13 cellular contexts compared by ENCODE assay signal in the genomic region with DNA sequence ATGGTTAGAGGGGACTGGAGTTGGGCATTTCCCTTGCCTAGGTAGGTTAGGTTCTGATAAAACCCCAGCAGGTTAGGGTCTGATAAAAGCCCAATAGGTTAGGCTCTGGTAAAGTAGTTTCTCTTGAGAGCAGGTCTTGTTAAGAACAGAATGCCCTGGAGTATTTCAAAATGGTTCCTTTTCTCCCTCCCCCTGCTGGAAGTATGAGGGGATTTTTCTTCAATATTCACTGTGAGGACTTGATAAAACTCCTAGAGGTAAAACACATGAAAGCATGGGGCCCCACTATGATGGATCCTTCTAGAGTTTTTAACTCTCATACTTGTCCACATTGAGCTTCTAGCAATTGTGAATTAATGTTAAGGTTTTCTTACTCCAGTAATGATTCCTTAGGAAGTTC. TPM values are rescaled to one million over a fixed set of nuclear protein-coding genes. Genes with fewer than 3 reads are reported as not detected.
DNase-seq lines count a peak whose midpoint lies in the region; ATAC-seq, FAIRE-seq and TF ChIP-seq lines count a peak whose summit lies in the region.
"Had no signal": no experiment of that assay in that cellular context is flagged by ENCODE, and none has a peak within 500 bp of the region (broad histone marks: within the 10 kb centered on the region; RNA-seq: fewer than 3 reads in every experiment).

No MANE protein-coding gene starts in this region.

- H3K4me1 ChIP-seq in foreskin keratinocyte = no peaks in the 10 kb centered on the region

- ATAC-seq in foreskin keratinocyte (peak; percentile 27), left lobe of liver (no peak), GM21390 (IDR thresholded peaks at IDR 0.05; ENCODE audit: unreplicated experiment) (no peak)

- no peaks in the 10 kb centered on the region for H3K27me3 ChIP-seq in foreskin keratinocyte
- H3K27me3 ChIP-seq: ovary had no signal

- TF ChIP-seq CTCF in HFFc6 (IDR thresholded peaks at IDR 0.05) (peak; percentile 64), foreskin keratinocyte (conservative IDR thresholded peaks at IDR 0.05) (peak; percentile 33)

- no peaks in the 10 kb centered on the region for H3K9me3 Mint-ChIP-seq in HFFc6
- H3K9me3 Mint-ChIP-seq: activated T-helper 1 cell treated with anti-CD3 and anti-CD28 coated beads, Interleukin-12 subunit alpha, Interleukin-12 subunit beta, Interleukin-2, Interleukin-4 antibody, amounts not matched to agents 30 ng/mL and 10 ng/mL and 1 ng/mL, durations not matched to agents 14 hours and 24 hours and 36 hours; T-helper 1 cell treated with Interleukin-12 subunit alpha and Interleukin-12 subunit beta and Interleukin-4 antibody, amounts not matched to agents 30 μg/mL and 1 μg/mL, for 36 hours had no signal

- no peaks in the 10 kb centered on the region for H3K27me3 Mint-ChIP-seq in HFFc6 (ENCODE audit: insufficient read depth)

- in situ Hi-C loops in ACHN (cut with HindIII; ENCODE audit: low pct_ligation_motif_present, low pct_unique_long_range_greater_than_20kb, low sequenced_read_pairs) = no loop called here

- no peak overlapping the region for H3K27ac ChIP-seq in foreskin keratinocyte
- H3K27ac ChIP-seq: ovary had no signal

- no peak overlapping the region for H3K4me3 Mint-ChIP-seq in HFFc6
- H3K4me3 Mint-ChIP-seq: activated T-helper 1 cell treated with anti-CD3 and anti-CD28 coated beads, Interleukin-12 subunit alpha, Interleukin-12 subunit beta, Interleukin-2, Interleukin-4 antibody, amounts not matched to agents 30 ng/mL and 10 ng/mL and 1 ng/mL, durations not matched to agents 14 hours and 24 hours and 36 hours; T-helper 1 cell treated with Interleukin-12 subunit alpha and Interleukin-12 subunit beta and Interleukin-4 antibody, amounts not matched to agents 30 μg/mL and 1 μg/mL, for 36 hours had no signal

- no peaks in the 10 kb centered on the region for H3K36me3 Mint-ChIP-seq in HFFc6 (ENCODE audit: low read depth)

- FAIRE-seq in urothelium cell line (lab: Jason Lieb, UNC) = no peak

- peak; percentile 33 for DNase-seq in ACHN
- peak; percentile 7 for DNase-seq in HFFc6
- DNase-seq in amniotic epithelial cell (ENCODE audit: low read depth) = peak; percentile 12
- no peak for DNase-seq in foreskin keratinocyte
- no peak for DNase-seq in NCI-H446 (lab: John Stamatoyannopoulos, UW)
- no peak for DNase-seq in urothelium cell line (ENCODE audit: low spot score)
- no peak for DNase-seq in left lobe of liver (ENCODE audit: low spot score)
- DNase-seq: activated CD4-positive, alpha-beta T cell treated with anti-CD3 and anti-CD28 coated beads for 48 hours; mammary epithelial cell; ovary had no signal

- no peak overlapping the region for H3K27ac Mint-ChIP-seq in HFFc6
- H3K27ac Mint-ChIP-seq: activated T-helper 1 cell treated with anti-CD3 and anti-CD28 coated beads, Interleukin-12 subunit alpha, Interleukin-12 subunit beta, Interleukin-2, Interleukin-4 antibody, amounts not matched to agents 30 ng/mL and 10 ng/mL and 1 ng/mL, durations not matched to agents 14 hours and 24 hours and 36 hours; T-helper 1 cell treated with Interleukin-12 subunit alpha and Interleukin-12 subunit beta and Interleukin-4 antibody, amounts not matched to agents 30 μg/mL and 1 μg/mL, for 36 hours had no signal

- no peaks in the 10 kb centered on the region for H3K4me1 Mint-ChIP-seq in HFFc6 (ENCODE audit: low read depth)

RNA-seq across cellular contexts. Expression of gene ANKAR, which starts 27.6 kb away (rescaled TPM):
- 1 to 10 TPM; 1.4 to 2.2 (median 1.7) TPM for total RNA-seq in HFFc6 (2021; fragmentation: NEBNext Ultra II Directional; extraction: Animal tissue kit (Norgen Biotek cat#: 25700))
- 1.3 and 1.5 TPM in 2 replicates for total RNA-seq in foreskin keratinocyte
- 0.29 and 0.30 TPM in 2 replicates for polyA plus RNA-seq in foreskin keratinocyte
- 3.5 TPM for total RNA-seq in left lobe of liver

RNA-seq across cellular contexts. Expression of gene ASNSD1, which starts 40.8 kb away (rescaled TPM):
- 10 to 100 TPM; 36.7 to 43.4 (median 38.3) TPM for total RNA-seq in HFFc6 (2021; fragmentation: NEBNext Ultra II Directional; extraction: Animal tissue kit (Norgen Biotek cat#: 25700))
- total RNA-seq in foreskin keratinocyte (33.5 and 34.4 TPM in 2 replicates), left lobe of liver (19.1 TPM)
- 21.9 and 23.1 TPM in 2 replicates for polyA plus RNA-seq in foreskin keratinocyte

Comparison
In these comparisons a context has a peak if more than half of its experiments do, and no peak if none do; other contexts are left out.
1. DNase-seq: peak in ACHN (single experiment), HFFc6 (single experiment) and amniotic epithelial cell (single experiment); none in foreskin keratinocyte (0 of 2), NCI-H446 (0 of 2), urothelium cell line (single experiment) and left lobe of liver (single experiment).